1 cellular context compared by ENCODE assay signal in genomic region chr1:112998592-112999235, GRCh38.
TF ChIP-seq lines count a peak whose summit lies in the region.

No MANE protein-coding gene starts in this region.

TF ChIP-seq in GM23338, 12 proteins besides CTCF, POLR2A, EP300 and RAD21 (continued from another document):
- no peak for TF ChIP-seq REST (IDR thresholded peaks at IDR 0.05; ENCODE audit: unreplicated experiment)
- TF ChIP-seq EZH2 (IDR thresholded peaks at IDR 0.05; ENCODE audit: low read depth, unreplicated experiment) = no peak
- no peak for TF ChIP-seq POLR2AphosphoS5 (IDR thresholded peaks at IDR 0.05; ENCODE audit: low read depth)
